ENCODE assay signal across 37 cellular contexts in the genomic region with DNA sequence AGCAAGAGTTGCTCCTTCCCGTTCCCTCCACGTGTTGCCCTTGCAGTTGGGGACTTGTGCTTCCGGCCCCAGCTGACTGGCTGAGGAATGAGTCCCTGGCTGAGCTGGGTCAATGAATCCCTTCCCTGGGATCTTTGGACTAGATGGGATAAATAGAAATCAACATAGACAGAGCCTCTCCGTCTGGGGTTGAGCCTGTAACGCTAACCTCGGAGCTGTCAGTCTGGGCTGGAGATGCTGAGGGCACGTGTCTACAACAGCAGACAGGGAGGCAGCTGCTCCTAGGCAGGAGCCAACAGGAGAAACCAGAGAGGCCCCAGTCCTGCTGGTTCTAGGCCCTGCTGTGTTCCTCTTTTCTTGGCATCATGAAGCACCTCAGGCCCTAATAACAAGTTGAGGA. TPM values are rescaled to one million over a fixed set of nuclear protein-coding genes. Genes with fewer than 3 reads are reported as not detected.
"Had no signal": no experiment of that assay in that cellular context is flagged by ENCODE, and none has a peak within 500 bp of the region (broad histone marks: within the 10 kb centered on the region; RNA-seq: fewer than 3 reads in every experiment).

No MANE protein-coding gene starts in this region.

- H3K27me3 ChIP-seq: adrenal gland, body of pancreas, brain microvascular endothelial cell had no signal

- DNase-seq: activated B cell treated with CpG ODN at 0.5 μM for 24 hours; activated CD4-positive, alpha-beta memory T cell treated with anti-CD3 and anti-CD28 coated beads for 36 hours; activated CD4-positive, alpha-beta T cell treated with anti-CD3 and anti-CD28 coated beads for 4 hours; activated CD4-positive, alpha-beta T cell treated with anti-CD3 and anti-CD28 coated beads, Interleukin-2, amount 10 ng/mL, durations not matched to agents 24 days and 14 days; activated CD4-positive, alpha-beta T cell treated with anti-CD3 and anti-CD28 coated beads, Interleukin-2, amount 50 U/mL, for 1 hour; activated CD4-positive, alpha-beta T cell treated with anti-CD3 and anti-CD28 coated beads, Interleukin-2, amount 50 U/mL, for 4 hours; activated CD4-positive, CD25-positive, alpha-beta regulatory T cell treated with anti-CD3 and anti-CD28 coated beads, Interleukin-2, amount 50 U/mL, for 72 hours; activated CD8-positive, alpha-beta memory T cell treated with anti-CD3 and anti-CD28 coated beads, Interleukin-2, amount 50 U/mL, for 4 hours; activated CD8-positive, alpha-beta T cell treated with anti-CD3 and anti-CD28 coated beads for 36 hours; activated effector memory CD4-positive, alpha-beta T cell treated with anti-CD3 and anti-CD28 coated beads, Interleukin-2, amount 50 U/mL, for 16 hours; activated gamma-delta T cell treated with Interleukin-2 at 50 U/mL for 16 hours; activated naive CD4-positive, alpha-beta T cell; activated naive CD4-positive, alpha-beta T cell treated with anti-CD3 and anti-CD28 coated beads for 36 hours; activated naive CD4-positive, alpha-beta T cell treated with anti-CD3 and anti-CD28 coated beads, Interleukin-2, amount 50 U/mL, for 16 hours; activated naive CD8-positive, alpha-beta T cell treated with anti-CD3 and anti-CD28 coated beads for 36 hours; activated T-cell treated with anti-CD3 and anti-CD28 coated beads for 4 hours; activated T-cell treated with anti-CD3 and anti-CD28 coated beads, Interleukin-2, amount 50 U/mL, for 1 hour; activated T-cell treated with anti-CD3 and anti-CD28 coated beads, Interleukin-2, amount 50 U/mL, for 4 hours; activated T-cell treated with anti-CD3 and anti-CD28 coated beads, Interleukin-2, amount 50 U/mL, for 72 hours; adrenal gland; amniotic stem cell; aorta; body of pancreas; brain microvascular endothelial cell; cerebellar nuclear complex; T-helper 1 cell; T-helper 2 cell; T-helper 9 cell had no signal

- H3K36me3 Mint-ChIP-seq: activated CD4-positive, alpha-beta memory T cell treated with anti-CD3 and anti-CD28 coated beads for 36 hours; activated naive CD4-positive, alpha-beta T cell treated with anti-CD3 and anti-CD28 coated beads, Interleukin-2, amount 50 U/mL, for 72 hours; activated naive CD8-positive, alpha-beta T cell treated with anti-CD3 and anti-CD28 coated beads for 36 hours had no signal

- H3K9me3 Mint-ChIP-seq: activated B cell treated with CpG ODN at 0.5 μM for 24 hours; activated CD4-positive, alpha-beta memory T cell treated with anti-CD3 and anti-CD28 coated beads for 36 hours; activated CD4-positive, alpha-beta T cell treated with anti-CD3 and anti-CD28 coated beads, Interleukin-2, amount 10 ng/mL, durations not matched to agents 24 days and 14 days; activated CD8-positive, alpha-beta T cell treated with anti-CD3 and anti-CD28 coated beads for 36 hours; activated naive CD4-positive, alpha-beta T cell treated with anti-CD3 and anti-CD28 coated beads for 36 hours; activated naive CD4-positive, alpha-beta T cell treated with anti-CD3 and anti-CD28 coated beads, Interleukin-2, amount 50 U/mL, for 72 hours; activated naive CD8-positive, alpha-beta T cell treated with anti-CD3 and anti-CD28 coated beads for 36 hours; activated T-cell treated with anti-CD3 and anti-CD28 coated beads, Interleukin-2, amount 50 U/mL, for 4 hours; activated T-cell treated with anti-CD3 and anti-CD28 coated beads, Interleukin-2, amount 50 U/mL, for 72 hours; activated T-helper 1 cell treated with anti-CD3 and anti-CD28 coated beads, Interleukin-12 subunit alpha, Interleukin-12 subunit beta, Interleukin-2, Interleukin-4 antibody, amounts not matched to agents 30 ng/mL and 10 ng/mL and 1 ng/mL, durations not matched to agents 14 hours and 24 hours and 36 hours; activated T-helper 17 cell treated with anti-CD3 and anti-CD28 coated beads, Interleukin-2, amount 50 U/mL, for 72 hours; central memory CD8-positive, alpha-beta T cell; T-helper 1 cell treated with Interleukin-12 subunit alpha and Interleukin-12 subunit beta and Interleukin-4 antibody, amounts not matched to agents 30 μg/mL and 1 μg/mL, for 36 hours; T-helper 2 cell treated with Interferon-gamma antibody and Interleukin-4, amounts not matched to agents 5 μg/mL and 100 μg/mL, for 36 hours had no signal

- H3K27me3 Mint-ChIP-seq: central memory CD8-positive, alpha-beta T cell had no signal

- H3K27ac Mint-ChIP-seq: activated B cell treated with CpG ODN at 0.5 μM for 24 hours; activated CD4-positive, alpha-beta memory T cell treated with anti-CD3 and anti-CD28 coated beads for 36 hours; activated CD4-positive, alpha-beta T cell treated with anti-CD3 and anti-CD28 coated beads, Interleukin-2, amount 10 ng/mL, durations not matched to agents 24 days and 14 days; activated CD8-positive, alpha-beta T cell treated with anti-CD3 and anti-CD28 coated beads for 36 hours; activated naive CD4-positive, alpha-beta T cell treated with anti-CD3 and anti-CD28 coated beads for 36 hours; activated naive CD4-positive, alpha-beta T cell treated with anti-CD3 and anti-CD28 coated beads, Interleukin-2, amount 50 U/mL, for 72 hours; activated naive CD8-positive, alpha-beta T cell treated with anti-CD3 and anti-CD28 coated beads for 36 hours; activated T-cell treated with anti-CD3 and anti-CD28 coated beads, Interleukin-2, amount 50 U/mL, for 72 hours; activated T-helper 1 cell treated with anti-CD3 and anti-CD28 coated beads, Interleukin-12 subunit alpha, Interleukin-12 subunit beta, Interleukin-2, Interleukin-4 antibody, amounts not matched to agents 30 ng/mL and 10 ng/mL and 1 ng/mL, durations not matched to agents 14 hours and 24 hours and 36 hours; activated T-helper 17 cell treated with anti-CD3 and anti-CD28 coated beads, Interleukin-2, amount 50 U/mL, for 72 hours; T-helper 1 cell treated with Interleukin-12 subunit alpha and Interleukin-12 subunit beta and Interleukin-4 antibody, amounts not matched to agents 30 μg/mL and 1 μg/mL, for 36 hours; T-helper 2 cell treated with Interferon-gamma antibody and Interleukin-4, amounts not matched to agents 5 μg/mL and 100 μg/mL, for 36 hours had no signal

- H3K27ac ChIP-seq: adrenal gland, body of pancreas, brain microvascular endothelial cell, breast epithelium, VCaP had no signal

- H3K4me3 ChIP-seq: adrenal gland, body of pancreas, breast epithelium had no signal

- H3K4me1 ChIP-seq: breast epithelium had no signal

- H3K4me3 Mint-ChIP-seq: activated B cell treated with CpG ODN at 0.5 μM for 24 hours; activated CD4-positive, alpha-beta memory T cell treated with anti-CD3 and anti-CD28 coated beads for 36 hours; activated CD4-positive, alpha-beta T cell treated with anti-CD3 and anti-CD28 coated beads, Interleukin-2, amount 10 ng/mL, durations not matched to agents 24 days and 14 days; activated CD8-positive, alpha-beta T cell treated with anti-CD3 and anti-CD28 coated beads for 36 hours; activated naive CD4-positive, alpha-beta T cell treated with anti-CD3 and anti-CD28 coated beads for 36 hours; activated naive CD8-positive, alpha-beta T cell treated with anti-CD3 and anti-CD28 coated beads for 36 hours; activated T-cell treated with anti-CD3 and anti-CD28 coated beads, Interleukin-2, amount 50 U/mL, for 4 hours; activated T-cell treated with anti-CD3 and anti-CD28 coated beads, Interleukin-2, amount 50 U/mL, for 72 hours; activated T-helper 1 cell treated with anti-CD3 and anti-CD28 coated beads, Interleukin-12 subunit alpha, Interleukin-12 subunit beta, Interleukin-2, Interleukin-4 antibody, amounts not matched to agents 30 ng/mL and 10 ng/mL and 1 ng/mL, durations not matched to agents 14 hours and 24 hours and 36 hours; activated T-helper 17 cell treated with anti-CD3 and anti-CD28 coated beads, Interleukin-2, amount 50 U/mL, for 72 hours; central memory CD8-positive, alpha-beta T cell; T-helper 1 cell treated with Interleukin-12 subunit alpha and Interleukin-12 subunit beta and Interleukin-4 antibody, amounts not matched to agents 30 μg/mL and 1 μg/mL, for 36 hours; T-helper 2 cell treated with Interferon-gamma antibody and Interleukin-4, amounts not matched to agents 5 μg/mL and 100 μg/mL, for 36 hours had no signal

- H3K9me3 ChIP-seq: adrenal gland, body of pancreas, breast epithelium had no signal

- H3K36me3 ChIP-seq: adrenal gland, brain microvascular endothelial cell, breast epithelium had no signal

RNA-seq across cellular contexts. Expression of gene HSPA12A, which starts 42.3 kb away (rescaled TPM):
- total RNA-seq: activated CD4-positive, alpha-beta T cell treated with anti-CD3 and anti-CD28 coated beads, Interleukin-2, amount 10 ng/mL, durations not matched to agents 24 days and 14 days; activated CD8-positive, alpha-beta memory T cell treated with anti-CD3 and anti-CD28 coated beads for 36 hours had no signal
